ENCODE assay signal across 12 cellular contexts in the genomic region with DNA sequence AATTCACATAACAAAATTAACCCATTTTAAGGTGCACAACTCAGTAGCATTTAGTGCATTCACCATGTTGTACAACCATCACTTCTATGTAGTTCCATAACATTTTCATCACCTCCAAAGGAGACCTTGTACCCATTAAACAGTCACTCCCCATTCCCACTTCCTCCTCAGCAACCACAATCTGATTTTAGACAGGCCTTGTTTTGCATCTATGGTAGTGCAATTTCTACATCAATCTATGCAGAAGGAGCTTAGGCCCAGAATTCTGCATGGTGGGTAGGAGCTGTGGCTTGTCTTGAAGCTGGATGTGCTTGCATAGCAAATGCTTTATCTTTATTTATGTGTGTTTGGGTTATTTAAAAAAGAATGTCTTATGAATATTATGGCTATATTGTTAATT. TPM values are rescaled to one million over a fixed set of nuclear protein-coding genes. Genes with fewer than 3 reads are reported as not detected.
DNase-seq lines count a peak whose midpoint lies in the region; ATAC-seq and TF ChIP-seq lines count a peak whose summit lies in the region.
"Had no signal": no experiment of that assay in that cellular context is flagged by ENCODE, and none has a peak within 500 bp of the region (broad histone marks: within the 10 kb centered on the region; RNA-seq: fewer than 3 reads in every experiment).

No MANE protein-coding gene starts in this region.

- no peaks in the 10 kb centered on the region for H4K20me1 ChIP-seq in Loucy (ENCODE audit: insufficient read depth, low read length, poor library complexity, severe bottlenecking)

- H3K4me2 ChIP-seq in Loucy (ENCODE audit: low read depth, low read length, poor library complexity, severe bottlenecking): peak overlapping the region; percentile 42
- H3K4me2 ChIP-seq: A549 had no signal

- H3F3A ChIP-seq in Loucy (ENCODE audit: low read depth): peaks cover 7% of the 10 kb centered on the region; the same call in 1 of the 2 replicates

- POLR2A ChIA-PET in activated B cell treated with CpG ODN at 0.5 μM for 24 hours (lab: Charles Lee): interaction anchor here (0.7 to 6.3 kb wide), 28 partner anchors 14 to 348 kb away, joined by 3 to 360 read pairs (median 14); a partner anchor contains a TSS

- peak overlapping the region; percentile 65 for H3K27ac Mint-ChIP-seq in activated CD4-positive, alpha-beta T cell treated with anti-CD3 and anti-CD28 coated beads, Interleukin-2, amount 10 ng/mL, durations not matched to agents 24 days and 14 days
- H3K27ac Mint-ChIP-seq in activated B cell treated with CpG ODN at 0.5 μM for 24 hours: peak overlapping the region; percentile 100

- intact Hi-C loops in activated CD4-positive, alpha-beta T cell treated with anti-CD3 and anti-CD28 coated beads, Interleukin-2, amount 10 ng/mL, durations not matched to agents 24 days and 14 days (cut with micrococcal nuclease): loop anchor here (1.0 to 2.0 kb wide), 4 partner anchors 13 to 69 kb away; no protein-coding TSS in a partner anchor
- intact Hi-C loops in activated B cell treated with CpG ODN at 0.5 μM for 24 hours (cut with micrococcal nuclease): loop anchor here (1.0 to 10.0 kb wide), 11 partner anchors 13 to 1059 kb away; a partner anchor contains a TSS

- H3K9ac ChIP-seq in Loucy (ENCODE audit: low read depth, low read length, poor library complexity, severe bottlenecking): no peak overlapping the region

- no peak for ATAC-seq in activated B cell treated with CpG ODN at 0.5 μM for 24 hours (ENCODE audit: low read depth)
- no peak for ATAC-seq in HG02759 (IDR thresholded peaks at IDR 0.05; ENCODE audit: unreplicated experiment)
- ATAC-seq: A549 had no signal

- H3K36me3 Mint-ChIP-seq in activated CD4-positive, alpha-beta T cell treated with anti-CD3 and anti-CD28 coated beads, Interleukin-2, amount 10 ng/mL, durations not matched to agents 24 days and 14 days (ENCODE audit: low read depth): peaks cover 3% of the 10 kb centered on the region
- peaks cover 4% of the 10 kb centered on the region for H3K36me3 Mint-ChIP-seq in activated B cell treated with CpG ODN at 0.5 μM for 24 hours (ENCODE audit: low read depth)

- peaks cover 15% of the 10 kb centered on the region for H3K4me1 ChIP-seq in Loucy (ENCODE audit: insufficient read depth, low read length, poor library complexity, severe bottlenecking)
- peaks cover 19 to 20% of the 10 kb centered on the region in 2 experiments for H3K4me1 ChIP-seq in neutrophil (ENCODE audit: control insufficient read depth in 1 of 2, insufficient read depth in 1 of 2, low read depth in 1 of 2, low read length in 1 of 2)
- no peaks in the 10 kb centered on the region for H3K4me1 ChIP-seq in BE2C
- H3K4me1 ChIP-seq: A549 had no signal

- no peaks in the 10 kb centered on the region for H3K27me3 Mint-ChIP-seq in activated CD4-positive, alpha-beta T cell treated with anti-CD3 and anti-CD28 coated beads, Interleukin-2, amount 10 ng/mL, durations not matched to agents 24 days and 14 days
- no peaks in the 10 kb centered on the region for H3K27me3 Mint-ChIP-seq in activated B cell treated with CpG ODN at 0.5 μM for 24 hours

- peak overlapping the region; percentile 62 for H3K4me3 Mint-ChIP-seq in activated CD4-positive, alpha-beta T cell treated with anti-CD3 and anti-CD28 coated beads, Interleukin-2, amount 10 ng/mL, durations not matched to agents 24 days and 14 days
- peak overlapping the region; percentile 80 for H3K4me3 Mint-ChIP-seq in activated B cell treated with CpG ODN at 0.5 μM for 24 hours

- no peaks in the 10 kb centered on the region for H3K9me2 ChIP-seq in Loucy (replicated peaks; ENCODE audit: low read depth, low read length)

- DNase-seq in activated CD4-positive, alpha-beta T cell treated with anti-CD3 and anti-CD28 coated beads, Interleukin-2, amount 10 ng/mL, durations not matched to agents 24 days and 14 days: peak; percentile 76
- no peak for DNase-seq in activated CD4-positive, alpha-beta T cell treated with anti-CD3 and anti-CD28 coated beads for 1 hour
- no peak for DNase-seq in activated B cell treated with CpG ODN at 0.5 μM for 24 hours
- DNase-seq in BE2C: no peak
- DNase-seq in hippocampal formation (lab: John Stamatoyannopoulos, UW): no peak
- DNase-seq: DMS53 had no signal

- H3K36me3 ChIP-seq in Loucy (ENCODE audit: insufficient read depth, low read length) (no peaks in the 10 kb centered on the region), neutrophil (no peaks in the 10 kb centered on the region), BE2C (no peaks in the 10 kb centered on the region)

- H3K9me3 ChIP-seq in Loucy (ENCODE audit: insufficient read depth, low read depth, low read length) (no peaks in the 10 kb centered on the region), neutrophil (no peaks in the 10 kb centered on the region), BE2C (no peaks in the 10 kb centered on the region)
- H3K9me3 ChIP-seq: A549 had no signal

- peaks cover 2% of the 10 kb centered on the region for H3K9me3 Mint-ChIP-seq in activated CD4-positive, alpha-beta T cell treated with anti-CD3 and anti-CD28 coated beads, Interleukin-2, amount 10 ng/mL, durations not matched to agents 24 days and 14 days
- H3K9me3 Mint-ChIP-seq in activated B cell treated with CpG ODN at 0.5 μM for 24 hours: no peaks in the 10 kb centered on the region

- no peaks in the 10 kb centered on the region for H3K27me3 ChIP-seq in Loucy (ENCODE audit: insufficient read depth, low read length, poor library complexity, severe bottlenecking)
- H3K27me3 ChIP-seq in neutrophil: peaks cover 15% of the 10 kb centered on the region
- no peaks in the 10 kb centered on the region for H3K27me3 ChIP-seq in BE2C

- H3K27ac ChIP-seq in neutrophil: peak overlapping the region; percentile 64
- H3K27ac ChIP-seq: A549, RWPE1 had no signal

- H2AFZ ChIP-seq in Loucy (ENCODE audit: low read length): no peak overlapping the region

- no peak for TF ChIP-seq CTCF in Loucy (conservative IDR thresholded peaks at IDR 0.05; ENCODE audit: low read length)
- TF ChIP-seq CTCF in activated B cell treated with CpG ODN at 0.5 μM for 24 hours (IDR thresholded peaks at IDR 0.05): no peak
- TF ChIP-seq CTCF in neutrophil (IDR thresholded peaks at IDR 0.05): no peak
- no peak for TF ChIP-seq CTCF in BE2C (IDR thresholded peaks at IDR 0.05; ENCODE audit: low read depth, low read length)

- CTCF ChIA-PET in activated B cell treated with CpG ODN at 0.5 μM for 24 hours (lab: Charles Lee): interaction anchor here (0.7 to 1.2 kb wide), 3 partner anchors 11 to 43 kb away, joined by 3 read pairs; a partner anchor contains a TSS

- H3K4me1 Mint-ChIP-seq in activated CD4-positive, alpha-beta T cell treated with anti-CD3 and anti-CD28 coated beads, Interleukin-2, amount 10 ng/mL, durations not matched to agents 24 days and 14 days: peaks cover 46% of the 10 kb centered on the region
- H3K4me1 Mint-ChIP-seq in activated B cell treated with CpG ODN at 0.5 μM for 24 hours: peaks cover 83% of the 10 kb centered on the region

- H3K4me3 ChIP-seq in Loucy (ENCODE audit: low read length, poor library complexity, severe bottlenecking) (no peak overlapping the region), neutrophil (ENCODE audit: low read depth in 1 of 2, low read length in 1 of 2) (no peak overlapping the region), BE2C (ENCODE audit: low read depth, low read length) (no peak overlapping the region)
- H3K4me3 ChIP-seq: A549 had no signal

- no peaks in the 10 kb centered on the region for H3K79me2 ChIP-seq in Loucy (ENCODE audit: insufficient read depth, low read length)

RNA-seq across cellular contexts. Expression of a gene that starts 13.5 kb away (rescaled TPM):
- 3.6 and 4.0 TPM in 2 replicates for total RNA-seq in activated CD4-positive, alpha-beta T cell treated with anti-CD3 and anti-CD28 coated beads, Interleukin-2, amount 10 ng/mL, durations not matched to agents 24 days and 14 days
- total RNA-seq in activated B cell treated with CpG ODN at 0.5 μM for 24 hours: 628 and 664 TPM in 2 replicates
- polyA plus RNA-seq in BE2C (2012; ENCODE audit: insufficient read depth, insufficient read length, low read depth): 0.88 TPM
- polyA plus RNA-seq: A549, keratinocyte had no signal

RNA-seq across cellular contexts. Expression of a gene that starts 34.0 kb away (rescaled TPM):
- total RNA-seq in activated CD4-positive, alpha-beta T cell treated with anti-CD3 and anti-CD28 coated beads, Interleukin-2, amount 10 ng/mL, durations not matched to agents 24 days and 14 days: 14.2 and 15.0 TPM in 2 replicates
- 621 and 630 TPM in 2 replicates for total RNA-seq in activated B cell treated with CpG ODN at 0.5 μM for 24 hours
- polyA plus RNA-seq in BE2C (2012; ENCODE audit: insufficient read depth, insufficient read length, low read depth): not detected
- polyA plus RNA-seq: A549 had no signal

RNA-seq across cellular contexts. Expression of a gene that starts 42.8 kb away (rescaled TPM):
- 1.5 and 1.6 TPM in 2 replicates for total RNA-seq in activated CD4-positive, alpha-beta T cell treated with anti-CD3 and anti-CD28 coated beads, Interleukin-2, amount 10 ng/mL, durations not matched to agents 24 days and 14 days
- 262 and 310 TPM in 2 replicates for total RNA-seq in activated B cell treated with CpG ODN at 0.5 μM for 24 hours
- polyA plus RNA-seq in BE2C (2012; ENCODE audit: insufficient read depth, insufficient read length, low read depth): not detected
- polyA plus RNA-seq: A549 had no signal

Comparison
In these comparisons a context has a peak if more than half of its experiments do, and no peak if none do; other contexts are left out.
1. RNA of a gene that starts 13.5 kb away (total RNA-seq): 628 to 664 TPM in activated B cell treated with CpG ODN at 0.5 μM for 24 hours; 3.6 to 4.0 TPM in activated CD4-positive, alpha-beta T cell treated with anti-CD3 and anti-CD28 coated beads, Interleukin-2, amount 10 ng/mL, durations not matched to agents 24 days and 14 days; every median in the first group is over 100 times any median in the second.
2. RNA of a gene that starts 34.0 kb away (total RNA-seq): 621 to 630 TPM in activated B cell treated with CpG ODN at 0.5 μM for 24 hours; 14.2 to 15.0 TPM in activated CD4-positive, alpha-beta T cell treated with anti-CD3 and anti-CD28 coated beads, Interleukin-2, amount 10 ng/mL, durations not matched to agents 24 days and 14 days; every median in the first group is over 10 times any median in the second.
3. RNA of a gene that starts 42.8 kb away (total RNA-seq): 262 to 310 TPM in activated B cell treated with CpG ODN at 0.5 μM for 24 hours; 1.5 to 1.6 TPM in activated CD4-positive, alpha-beta T cell treated with anti-CD3 and anti-CD28 coated beads, Interleukin-2, amount 10 ng/mL, durations not matched to agents 24 days and 14 days; every median in the first group is over 100 times any median in the second.